8 cellular contexts compared by ENCODE assay signal in the genomic region with DNA sequence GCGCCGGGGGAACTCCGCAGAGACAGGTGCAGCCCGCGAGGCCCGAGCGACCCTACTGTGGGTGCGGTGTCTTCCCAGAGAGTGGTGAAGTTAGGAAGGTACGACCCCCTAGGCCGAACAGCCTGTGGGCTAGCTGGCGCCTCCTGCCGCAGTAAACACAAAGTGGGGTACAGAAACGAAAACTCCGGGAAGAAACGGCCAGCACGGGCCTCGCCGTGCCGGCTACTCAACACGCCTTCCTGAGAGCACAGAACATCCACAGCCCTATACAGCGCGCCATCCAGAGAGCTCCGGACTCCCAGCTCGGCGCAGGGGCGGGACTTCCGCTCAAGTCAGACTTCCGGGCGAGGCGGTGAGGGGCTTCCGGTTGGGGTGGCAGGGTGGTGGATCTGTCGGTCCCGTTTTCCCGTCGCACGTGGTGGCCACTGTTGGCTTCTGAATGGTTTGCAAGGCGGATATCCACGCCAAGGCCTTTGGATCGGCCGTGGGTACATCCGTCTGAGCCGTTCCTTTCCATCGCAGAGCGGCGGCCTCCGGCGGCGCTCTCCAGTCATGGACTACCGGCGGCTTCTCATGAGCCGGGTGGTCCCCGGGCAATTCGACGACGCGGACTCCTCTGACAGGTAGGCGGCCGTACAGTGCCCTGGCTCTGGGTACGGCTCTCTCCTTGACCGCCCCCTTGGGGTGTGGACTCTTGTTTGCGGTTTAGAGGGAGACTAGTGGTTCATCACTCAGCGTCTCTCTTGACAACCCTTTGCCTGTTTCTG. TPM values are rescaled to one million over a fixed set of nuclear protein-coding genes. Genes with fewer than 3 reads are reported as not detected.
DNase-seq lines count a peak whose midpoint lies in the region; ATAC-seq, FAIRE-seq and TF ChIP-seq lines count a peak whose summit lies in the region.

A gene (minus strand): TSS at position 292 of the 767 bp plus-strand sequence. CDS start 2,569 bp downstream, outside the sequence.
A gene (plus strand): TSS at position 358 of the 767 bp plus-strand sequence. CDS start 195 bp downstream, at position 553.

- H3K4me1 ChIP-seq in breast epithelium (peaks cover 0 to 13% of the 10 kb centered on the region in 2 donors), small intestine (ENCODE audit: control insufficient read depth in 2 of 2, insufficient read depth in 1 of 2, low read depth in 1 of 2, low read length in 1 of 2) (peaks cover 6 to 13% of the 10 kb centered on the region in 2 donors)

- POLR2A ChIA-PET in AG04449 (lab: Yijun Ruan, JAX): interaction anchor here (0.6 to 1.5 kb wide), 10 partner anchors 10 to 200 kb away, joined by 3 to 6 read pairs (median 3); a partner anchor contains a TSS

- no peaks in the 10 kb centered on the region for H3K9me3 ChIP-seq in breast epithelium
- no peaks in the 10 kb centered on the region for H3K9me3 ChIP-seq in small intestine (ENCODE audit: control insufficient read depth, low read depth)

- peak within 1 kb of the TSS; percentile 88 for H3K4me3 ChIP-seq in AG04449 (ENCODE audit: low read depth, low read length)
- H3K4me3 ChIP-seq in breast epithelium: peak within 1 kb of the TSS; percentile 69 to 95 (median 73)
- H3K4me3 ChIP-seq in small intestine (ENCODE audit: low read depth in 1 of 2, low read length in 2 of 2): peak within 1 kb of the TSS; percentile 80 to 82

- ATAC-seq in GM18870 (IDR thresholded peaks at IDR 0.05; ENCODE audit: unreplicated experiment): peak; percentile 93
- peak; percentile 96 for ATAC-seq in HG03108 (IDR thresholded peaks at IDR 0.05; ENCODE audit: unreplicated experiment)

- 0% methylated on average over 62 of the region's 62 CpGs for WGBS in small intestine, 3 donors

- TF ChIP-seq CTCF in AG04449 (IDR thresholded peaks at IDR 0.05; ENCODE audit: insufficient read depth, low read length, missing control alignments) (peak; percentile 14), VCaP (conservative IDR thresholded peaks at IDR 0.05) (no peak), breast epithelium (IDR thresholded peaks at IDR 0.05) (peak in 1 of 3 donors; percentile 18)

- H3K36me3 ChIP-seq in breast epithelium (no peaks in the 10 kb centered on the region), small intestine (ENCODE audit: control insufficient read depth in 2 of 2, insufficient read depth in 2 of 2, low read length in 2 of 2) (no peaks in the 10 kb centered on the region)

- DNase-seq in AG04449 (ENCODE audit: low read depth, low spot score) (peak; percentile 42), NCI-H2171 treated with DMSO at 0.1 percent for 48 hours (lab: John Stamatoyannopoulos, UW) (peak; percentile 95), breast epithelium (ENCODE audit: low spot score in 2 of 2) (peak; percentile 92 to 94), iPS-NIHi11 (ENCODE audit: low spot score) (peak; percentile 98), small intestine (peak; percentile 95)

- CTCF ChIA-PET in AG04449 (lab: Yijun Ruan, JAX): interaction anchor here (0.6 to 1.6 kb wide), 5 partner anchors 20 to 666 kb away, joined by 3 to 4 read pairs (median 3); no protein-coding TSS in a partner anchor

- no peak for FAIRE-seq in small intestine (lab: Jason Lieb, UNC)

- intact Hi-C loops in breast epithelium (cut with DNase I; ENCODE audit: low total_unique reads): no loop called here

- no peaks in the 10 kb centered on the region for H3K27me3 ChIP-seq in breast epithelium
- no peaks in the 10 kb centered on the region for H3K27me3 ChIP-seq in small intestine (ENCODE audit: control insufficient read depth in 2 of 2, insufficient read depth in 2 of 2, low read length in 2 of 2)

- H3K27ac ChIP-seq in VCaP (peak within 1 kb of the TSS; percentile 68), breast epithelium (peak within 1 kb of the TSS; percentile 91 to 94), small intestine (ENCODE audit: low read depth in 1 of 2, low read length in 1 of 2) (peak within 1 kb of the TSS; percentile 96 to 100)

- TF ChIP-seq POLR2A in breast epithelium (IDR thresholded peaks at IDR 0.05): peak; percentile 57

RNA-seq across cellular contexts. Expression of the first gene that starts in this region (rescaled TPM):
- total RNA-seq in breast epithelium: not detected
- polyA plus RNA-seq in small intestine: under 1 TPM in 1 of 3 donors, not detected in 2; 0.01 TPM

RNA-seq across cellular contexts. Expression of the second gene that starts in this region (rescaled TPM):
- 10 to 100 TPM; 15.8 to 38.6 (median 26.9) TPM for total RNA-seq in breast epithelium
- polyA plus RNA-seq in small intestine: 10 to 100 TPM in 1 of 3 donors, 1 to 10 TPM in 2; 6.0 to 12.3 (median 6.2) TPM

Comparison
In these comparisons a context has a peak if more than half of its experiments do, and no peak if none do; other contexts are left out.
1. Peak in every context shown above with its lines: DNase-seq, ATAC-seq, H3K4me3 ChIP-seq and H3K27ac ChIP-seq.
2. DNase-seq: peak in every context shown above with its lines; median percentile 98 in iPS-NIHi11; 95 in NCI-H2171 treated with DMSO at 0.1 percent for 48 hours; 95 in small intestine; 93 in breast epithelium; 42 in AG04449.